ENCODE assay signal across 9 cellular contexts in genomic region chr1:200631375-200631774, GRCh38.
"Had no signal": no experiment of that assay in that cellular context is flagged by ENCODE, and none has a peak within 500 bp of the region (broad histone marks: within the 10 kb centered on the region; RNA-seq: fewer than 3 reads in every experiment).

No MANE protein-coding gene starts in this region.

- H3K9me3 ChIP-seq: HAP-1 had no signal

- DNase-seq: GM23248, GOT3, H7, HFFc6, KG1 had no signal

- H3K4me3 ChIP-seq: GM23248, HAP-1 had no signal

- ATAC-seq: HCT116 had no signal

- H3K36me3 ChIP-seq: HAP-1 had no signal

- FAIRE-seq: HTR-8/SVneo had no signal

- H3K27ac Mint-ChIP-seq: HFFc6, IgD-negative memory B cell had no signal

- H3K9ac ChIP-seq: GM23248 had no signal

- H3K4me3 Mint-ChIP-seq: HFFc6 had no signal

- H3K4me1 ChIP-seq: HAP-1 had no signal

- H3K27me3 Mint-ChIP-seq: IgD-negative memory B cell had no signal

- H3K27ac ChIP-seq: GM23248 had no signal

- H2AFZ ChIP-seq: GM23248 had no signal

- H3K9me3 Mint-ChIP-seq: HFFc6, IgD-negative memory B cell had no signal
